ENCODE assay signal across 9 cellular contexts in genomic region chr13:109779074-109779473, GRCh38. TPM values are rescaled to one million over a fixed set of nuclear protein-coding genes. Genes with fewer than 3 reads are reported as not detected.
DNase-seq lines count a peak whose midpoint lies in the region; ATAC-seq and TF ChIP-seq lines count a peak whose summit lies in the region.
"Had no signal": no experiment of that assay in that cellular context is flagged by ENCODE, and none has a peak within 500 bp of the region (broad histone marks: within the 10 kb centered on the region; RNA-seq: fewer than 3 reads in every experiment).

No MANE protein-coding gene starts in this region.

- peak; percentile 42 for DNase-seq in Jurkat, Clone E6-1 (ENCODE audit: low read depth, low spot score)
- DNase-seq in activated naive CD4-positive, alpha-beta T cell treated with anti-CD3 and anti-CD28 coated beads, Interleukin-2, amount 10 ng/mL, durations not matched to agents 7 days and 5 days, result peak; percentile 82
- DNase-seq in left colon (peak in 1 of 2 donors; percentile 41), GM20000 (ENCODE audit: low spot score) (no peak), NCI-H2171 (lab: John Stamatoyannopoulos, UW) (no peak), C1 segment of cervical spinal cord (lab: John Stamatoyannopoulos, UW) (no peak)
- DNase-seq: small intestine had no signal

- intact Hi-C loops in left colon (cut with DNase I, micrococcal nuclease), result loop anchor here in 1 of 2 donors (5.0 kb wide), 1 partner anchor 637 kb away; no protein-coding TSS in a partner anchor

- peak; percentile 47 for ATAC-seq in left colon
- ATAC-seq in HG03159 (IDR thresholded peaks at IDR 0.05; ENCODE audit: unreplicated experiment), result no peak

- H3K4me1 Mint-ChIP-seq in activated naive CD4-positive, alpha-beta T cell treated with anti-CD3 and anti-CD28 coated beads, Interleukin-2, amount 10 ng/mL, durations not matched to agents 7 days and 5 days, result peaks cover 55% of the 10 kb centered on the region

- TF ChIP-seq CTCF in 22Rv1 (IDR thresholded peaks at IDR 0.05) (no peak), GM20000 (IDR thresholded peaks at IDR 0.05; ENCODE audit: extremely low read depth, missing control alignments) (no peak)

- peak overlapping the region; percentile 57 for H3K4me3 Mint-ChIP-seq in activated naive CD4-positive, alpha-beta T cell treated with anti-CD3 and anti-CD28 coated beads, Interleukin-2, amount 10 ng/mL, durations not matched to agents 7 days and 5 days

- no peaks in the 10 kb centered on the region for H3K27me3 Mint-ChIP-seq in activated naive CD4-positive, alpha-beta T cell treated with anti-CD3 and anti-CD28 coated beads, Interleukin-2, amount 10 ng/mL, durations not matched to agents 7 days and 5 days

- H3K9me3 Mint-ChIP-seq in activated naive CD4-positive, alpha-beta T cell treated with anti-CD3 and anti-CD28 coated beads, Interleukin-2, amount 10 ng/mL, durations not matched to agents 7 days and 5 days, result no peaks in the 10 kb centered on the region

- CTCF ChIA-PET in activated naive CD4-positive, alpha-beta T cell treated with anti-CD3 and anti-CD28 coated beads, Interleukin-2, amount 10 ng/mL, durations not matched to agents 7 days and 5 days (lab: Charles Lee), result no interaction called here

- no peak overlapping the region for H3K4me3 ChIP-seq in Jurkat, Clone E6-1 (ENCODE audit: low read length)

- peak overlapping the region; percentile 90 for H3K27ac ChIP-seq in 22Rv1

- H3K27ac Mint-ChIP-seq in activated naive CD4-positive, alpha-beta T cell treated with anti-CD3 and anti-CD28 coated beads, Interleukin-2, amount 10 ng/mL, durations not matched to agents 7 days and 5 days, result peak overlapping the region; percentile 75

- peaks cover 24% of the 10 kb centered on the region for H3K36me3 Mint-ChIP-seq in activated naive CD4-positive, alpha-beta T cell treated with anti-CD3 and anti-CD28 coated beads, Interleukin-2, amount 10 ng/mL, durations not matched to agents 7 days and 5 days

RNA-seq across cellular contexts. Expression of gene IRS2, which starts 7.3 kb away (rescaled TPM):
- 1.0 TPM for polyA plus RNA-seq in Jurkat, Clone E6-1 (2012; ENCODE audit: insufficient read depth, insufficient read length)
- total RNA-seq in left colon, result 10 to 100 TPM; 11.4 to 17.9 TPM

Comparison
In these comparisons a context has a peak if more than half of its experiments do, and no peak if none do; other contexts are left out.
1. DNase-seq: peak in Jurkat, Clone E6-1 (single experiment) and activated naive CD4-positive, alpha-beta T cell treated with anti-CD3 and anti-CD28 coated beads, Interleukin-2, amount 10 ng/mL, durations not matched to agents 7 days and 5 days (single experiment); none in GM20000 (single experiment), NCI-H2171 (single experiment) and C1 segment of cervical spinal cord (0 of 14).